In the genomic region with DNA sequence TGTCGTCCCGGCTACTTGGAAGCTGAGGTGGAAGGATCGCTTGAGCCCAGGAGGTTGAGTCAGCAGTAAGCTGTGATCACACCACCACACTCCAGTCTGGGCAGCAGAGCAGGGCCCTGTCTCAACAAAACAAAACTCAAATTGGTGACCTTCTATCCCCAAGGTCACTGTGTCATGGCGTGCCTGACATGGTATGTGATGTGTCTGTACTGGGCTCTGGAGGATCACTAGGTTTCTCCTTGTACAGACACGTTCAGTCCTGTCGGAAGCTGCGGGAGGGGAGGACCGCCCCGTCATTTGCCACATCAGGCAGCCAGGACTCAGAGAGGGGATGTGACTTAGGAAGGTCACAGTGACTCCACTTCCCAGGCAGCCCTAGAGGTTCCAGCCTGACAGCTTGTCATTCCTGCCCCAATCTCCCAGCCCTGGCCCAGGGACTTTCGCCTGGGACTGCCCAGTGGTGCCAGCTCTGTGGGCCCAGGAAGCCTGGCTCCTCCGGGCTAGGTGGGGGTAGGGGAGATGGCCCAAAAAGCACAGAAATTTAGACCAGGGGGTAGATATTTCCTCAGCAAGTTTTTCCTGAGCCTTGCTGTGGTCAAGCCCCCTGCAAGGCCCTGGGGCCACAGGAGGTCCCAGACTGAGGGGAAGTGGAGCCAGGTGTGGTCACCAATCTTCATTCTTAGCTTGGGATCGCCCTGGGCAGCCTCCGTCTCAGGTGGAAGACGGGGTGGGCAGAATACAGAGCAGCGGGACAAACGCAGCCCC, we compare ENCODE assay signal across 10 cellular contexts. TPM values are rescaled to one million over a fixed set of nuclear protein-coding genes. Genes with fewer than 3 reads are reported as not detected.
DNase-seq lines count a peak whose midpoint lies in the region; ATAC-seq, FAIRE-seq and TF ChIP-seq lines count a peak whose summit lies in the region.
"Had no signal": no experiment of that assay in that cellular context is flagged by ENCODE, and none has a peak within 500 bp of the region (broad histone marks: within the 10 kb centered on the region; RNA-seq: fewer than 3 reads in every experiment).

No MANE protein-coding gene starts in this region.

- H3K79me2 ChIP-seq in keratinocyte (ENCODE audit: control insufficient read depth, insufficient read depth, low read length), result peaks cover 29% of the 10 kb centered on the region

- peaks cover 10% of the 10 kb centered on the region for H3K36me3 Mint-ChIP-seq in activated CD4-positive, alpha-beta memory T cell treated with anti-CD3 and anti-CD28 coated beads, Interleukin-2, amount 10 ng/mL, durations not matched to agents 7 days and 5 days (ENCODE audit: low read depth)

- in situ Hi-C loops in IMR-90 (cut with MboI; ENCODE audit: low sequenced_read_pairs), result no loop called here

- H3K27me3 ChIP-seq in IMR-90 (ENCODE audit: control insufficient read depth, insufficient read depth, low read length), result no peaks in the 10 kb centered on the region
- no peaks in the 10 kb centered on the region for H3K27me3 ChIP-seq in colonic mucosa
- H3K27me3 ChIP-seq in keratinocyte (ENCODE audit: control insufficient read depth, extremely low read depth, insufficient read depth, low read length), result no peaks in the 10 kb centered on the region
- no peaks in the 10 kb centered on the region for H3K27me3 ChIP-seq in stomach
- H3K27me3 ChIP-seq: testis had no signal

- dilution Hi-C loops in IMR-90 (cut with HindIII; ENCODE audit: low sequenced_read_pairs, unreplicated experiment), result no loop called here
- dilution Hi-C loops in keratinocyte (cut with MboI; ENCODE audit: extremely low pct_ligation_motif_present, low sequenced_read_pairs), result no loop called here

- DNase-seq in IMR-90 (peak; percentile 78), colonic mucosa (no peak), keratinocyte (ENCODE audit: low read depth, low spot score) (peak; percentile 96), stomach (no peak), AG08396 (ENCODE audit: low spot score) (no peak), anterior cingulate cortex (lab: John Stamatoyannopoulos, UW) (no peak), D341Med (ENCODE audit: low spot score) (no peak)
- DNase-seq in activated CD4-positive, alpha-beta memory T cell treated with anti-CD3 and anti-CD28 coated beads, Interleukin-2, amount 10 ng/mL, durations not matched to agents 7 days and 5 days, result no peak
- DNase-seq: activated CD4-positive, alpha-beta T cell treated with anti-CD3 and anti-CD28 coated beads, Interleukin-2, amount 10 ng/mL, durations not matched to agents 24 days and 14 days; testis had no signal

- no peak overlapping the region for H3K27ac Mint-ChIP-seq in activated CD4-positive, alpha-beta memory T cell treated with anti-CD3 and anti-CD28 coated beads, Interleukin-2, amount 10 ng/mL, durations not matched to agents 7 days and 5 days
- H3K27ac Mint-ChIP-seq: activated CD4-positive, alpha-beta T cell treated with anti-CD3 and anti-CD28 coated beads, Interleukin-2, amount 10 ng/mL, durations not matched to agents 24 days and 14 days had no signal

- peak overlapping the region; percentile 67; the same call in 1 of the 2 replicates for H2BK20ac ChIP-seq in IMR-90 (ENCODE audit: low read depth, low read length)

- peak; percentile 4; the same call in 1 of the 2 replicates for ATAC-seq in IMR-90 (ENCODE audit: low read depth)

- intact Hi-C loops in IMR-90 (cut with micrococcal nuclease) (no loop called here), colonic mucosa (cut with DNase I) (no loop called here), stomach (cut with DNase I; ENCODE audit: low total_unique reads) (no loop called here)

- TF ChIP-seq RAD21 in IMR-90 (IDR thresholded peaks at IDR 0.05; ENCODE audit: low read length), result no peak

- H2BK120ac ChIP-seq in IMR-90 (ENCODE audit: low read depth, low read length), result peak overlapping the region; percentile 56

- no peak for TF ChIP-seq EP300 in stomach (IDR thresholded peaks at IDR 0.05)

- H3K9me1 ChIP-seq in IMR-90 (ENCODE audit: insufficient read depth, low read length) (peaks cover 27% of the 10 kb centered on the region), keratinocyte (ENCODE audit: control insufficient read depth, extremely low read depth, insufficient read depth, low read length) (peaks cover 5% of the 10 kb centered on the region)

- H2AFZ ChIP-seq in IMR-90 (replicated peaks; ENCODE audit: low read length, poor library complexity) (peak overlapping the region; percentile 6), keratinocyte (ENCODE audit: control insufficient read depth, low read length) (no peak overlapping the region)

- H3K9me3 Mint-ChIP-seq in activated CD4-positive, alpha-beta memory T cell treated with anti-CD3 and anti-CD28 coated beads, Interleukin-2, amount 10 ng/mL, durations not matched to agents 7 days and 5 days, result no peaks in the 10 kb centered on the region
- H3K9me3 Mint-ChIP-seq: activated CD4-positive, alpha-beta T cell treated with anti-CD3 and anti-CD28 coated beads, Interleukin-2, amount 10 ng/mL, durations not matched to agents 24 days and 14 days had no signal

- TF ChIP-seq POLR2A in IMR-90 (IDR thresholded peaks at IDR 0.05; ENCODE audit: low read depth, low read length) (no peak), stomach (IDR thresholded peaks at IDR 0.05) (no peak)

- peak overlapping the region; percentile 88 for H3K4ac ChIP-seq in IMR-90 (ENCODE audit: low read depth, low read length)

- no peak overlapping the region for H3K4me3 Mint-ChIP-seq in activated CD4-positive, alpha-beta memory T cell treated with anti-CD3 and anti-CD28 coated beads, Interleukin-2, amount 10 ng/mL, durations not matched to agents 7 days and 5 days
- H3K4me3 Mint-ChIP-seq: activated CD4-positive, alpha-beta T cell treated with anti-CD3 and anti-CD28 coated beads, Interleukin-2, amount 10 ng/mL, durations not matched to agents 24 days and 14 days had no signal

- H3K4me1 ChIP-seq in IMR-90 (ENCODE audit: control insufficient read depth, insufficient read depth, low read length), result peaks cover 56% of the 10 kb centered on the region
- H3K4me1 ChIP-seq in colonic mucosa, result peaks cover 34% of the 10 kb centered on the region
- peaks cover 68% of the 10 kb centered on the region for H3K4me1 ChIP-seq in keratinocyte (ENCODE audit: control insufficient read depth, extremely low read depth, insufficient read depth, low read length)
- H3K4me1 ChIP-seq in stomach, result peaks cover 77 to 86% (median 85%) of the 10 kb centered on the region in 4 donors

- POLR2A ChIA-PET in IMR-90 (lab: Charles Lee; ENCODE audit: unreplicated experiment), result interaction anchor here (0.5 to 0.6 kb wide), 2 partner anchors 116 to 190 kb away, joined by 3 read pairs; no protein-coding TSS in a partner anchor
- POLR2A ChIA-PET in activated CD4-positive, alpha-beta memory T cell treated with anti-CD3 and anti-CD28 coated beads, Interleukin-2, amount 10 ng/mL, durations not matched to agents 7 days and 5 days (lab: Charles Lee), result no interaction called here

- H2AK5ac ChIP-seq in IMR-90 (ENCODE audit: low read depth, low read length), result peak overlapping the region; percentile 92

- 0 out of 2 replicates have a peak overlapping the region, but pooled peaks have one; percentile 1 for H3K9ac ChIP-seq in IMR-90 (ENCODE audit: low read depth, low read length)
- H3K9ac ChIP-seq in colonic mucosa (ENCODE audit: low read depth in 2 of 2, low read length in 2 of 2), result peak overlapping the region; percentile 30 to 87
- H3K9ac ChIP-seq in keratinocyte (ENCODE audit: control insufficient read depth, extremely low read depth, insufficient read depth, low read length), result peak overlapping the region; percentile 51

- H4K5ac ChIP-seq in IMR-90 (ENCODE audit: low read depth, low read length), result peak overlapping the region; percentile 13; the same call in 1 of the 2 replicates

- no peak overlapping the region for H3K56ac ChIP-seq in IMR-90 (ENCODE audit: extremely low read depth, insufficient read depth, low read length)

- H3K4me3 ChIP-seq in IMR-90 (ENCODE audit: insufficient read depth, low read depth, low read length) (no peak overlapping the region), colonic mucosa (no peak overlapping the region), keratinocyte (ENCODE audit: control insufficient read depth in 2 of 3, extremely low read depth in 1 of 3, insufficient read depth in 2 of 3, low read depth in 1 of 3, low read length in 3 of 3) (no peak overlapping the region), stomach (peak overlapping the region in 1 of 4 donors; percentile 13)
- H3K4me3 ChIP-seq: testis had no signal

- H3K36me3 ChIP-seq in IMR-90 (ENCODE audit: control insufficient read depth, insufficient read depth, low read length), result peaks cover 13% of the 10 kb centered on the region
- H3K36me3 ChIP-seq in colonic mucosa, result no peaks in the 10 kb centered on the region
- H3K36me3 ChIP-seq in keratinocyte (ENCODE audit: control insufficient read depth in 2 of 2, extremely low read depth in 1 of 2, insufficient read depth in 2 of 2, low read length in 2 of 2), result peaks cover 4 to 9% of the 10 kb centered on the region in 2 experiments
- H3K36me3 ChIP-seq in stomach, result peaks cover 5 to 23% (median 12%) of the 10 kb centered on the region in 4 donors

- peaks cover 34 to 81% of the 10 kb centered on the region in 2 experiments for H3K79me1 ChIP-seq in IMR-90 (ENCODE audit: low read depth in 1 of 2, low read length in 2 of 2)

- H3K23ac ChIP-seq in IMR-90 (ENCODE audit: low read depth, low read length), result peak overlapping the region; percentile 62

- CTCF ChIA-PET in IMR-90 (lab: Yijun Ruan, JAX), result interaction anchor here (0.6 kb wide), 1 partner anchor 252 kb away, joined by 3 read pairs; no protein-coding TSS in a partner anchor
- CTCF ChIA-PET in activated CD4-positive, alpha-beta memory T cell treated with anti-CD3 and anti-CD28 coated beads, Interleukin-2, amount 10 ng/mL, durations not matched to agents 7 days and 5 days (lab: Charles Lee), result no interaction called here

- H3K14ac ChIP-seq in IMR-90 (replicated peaks; ENCODE audit: low read depth, low read length), result peak overlapping the region; percentile 73

- H4K20me1 ChIP-seq in IMR-90 (ENCODE audit: insufficient read depth, low read length), result peaks cover 50% of the 10 kb centered on the region
- no peaks in the 10 kb centered on the region for H4K20me1 ChIP-seq in keratinocyte (ENCODE audit: control insufficient read depth, extremely low read depth, insufficient read depth, low read length)

- H3K4me2 ChIP-seq in IMR-90 (ENCODE audit: low read depth, low read length), result peak overlapping the region; percentile 55
- H3K4me2 ChIP-seq in keratinocyte (ENCODE audit: control insufficient read depth, extremely low read depth, insufficient read depth, low read depth, low read length), result peak overlapping the region; percentile 79

- H2AK9ac ChIP-seq in IMR-90 (replicated peaks; ENCODE audit: low read depth, low read length, poor library complexity), result peak overlapping the region; percentile 73

- H2BK5ac ChIP-seq in IMR-90 (ENCODE audit: low read depth, low read length, poor library complexity, severe bottlenecking), result peak overlapping the region; percentile 64

- H4K8ac ChIP-seq in IMR-90 (ENCODE audit: low read depth in 2 of 2, low read length in 2 of 2), result peak overlapping the region in 1 of 2 experiments; percentile 69; a peak in 1 of 4 replicates

- H3K27me3 Mint-ChIP-seq in activated CD4-positive, alpha-beta memory T cell treated with anti-CD3 and anti-CD28 coated beads, Interleukin-2, amount 10 ng/mL, durations not matched to agents 7 days and 5 days, result no peaks in the 10 kb centered on the region
- H3K27me3 Mint-ChIP-seq: activated CD4-positive, alpha-beta T cell treated with anti-CD3 and anti-CD28 coated beads, Interleukin-2, amount 10 ng/mL, durations not matched to agents 24 days and 14 days had no signal

- H3K18ac ChIP-seq in IMR-90 (ENCODE audit: low read depth, low read length), result peak overlapping the region; percentile 26; the same call in 1 of the 2 replicates

- H2BK15ac ChIP-seq in IMR-90 (ENCODE audit: low read depth, low read length), result 0 out of 3 replicates have a peak overlapping the region, but pooled peaks have one; percentile 6

- TF ChIP-seq CTCF in IMR-90 (conservative IDR thresholded peaks at IDR 0.05; ENCODE audit: low read depth, low read length) (no peak), colonic mucosa (IDR thresholded peaks at IDR 0.05) (no peak), keratinocyte (optimal IDR thresholded peaks at IDR 0.05 in 1 of 3, IDR thresholded peaks at IDR 0.05 in 1 of 3, conservative IDR thresholded peaks at IDR 0.05 in 1 of 3; ENCODE audit: extremely low read depth in 1 of 3, insufficient read depth in 2 of 3, low read length in 3 of 3) (no peak), stomach (IDR thresholded peaks at IDR 0.05) (no peak)

- no CpG with 5 or more reads among the region's 16 CpGs for WGBS in IMR-90 (ENCODE audit: extremely low coverage in 2 of 2, insufficient read length in 1 of 2), 2 experiments
- 65 to 72% (median 68%) methylated on average over 13 to 16 of the region's 16 CpGs for WGBS in stomach, 5 donors

- peaks cover 36% of the 10 kb centered on the region for H3K4me1 Mint-ChIP-seq in activated CD4-positive, alpha-beta memory T cell treated with anti-CD3 and anti-CD28 coated beads, Interleukin-2, amount 10 ng/mL, durations not matched to agents 7 days and 5 days

- FAIRE-seq in keratinocyte (lab: Jason Lieb, UNC), result peak; percentile 98

- peak overlapping the region; percentile 62 for H4K91ac ChIP-seq in IMR-90 (ENCODE audit: insufficient read depth, low read depth, low read length)

- H3K9me3 ChIP-seq in IMR-90 (ENCODE audit: control insufficient read depth, insufficient read depth, low read length) (no peaks in the 10 kb centered on the region), colonic mucosa (no peaks in the 10 kb centered on the region), keratinocyte (ENCODE audit: control insufficient read depth, low read depth, low read length) (no peaks in the 10 kb centered on the region), stomach (no peaks in the 10 kb centered on the region)
- H3K9me3 ChIP-seq: testis had no signal

- BruUV-seq in IMR-90 (replicated peaks; lab: Mats Ljungman, UMichigan), result TSS peak; percentile 48

- H3K27ac ChIP-seq in IMR-90 (ENCODE audit: insufficient read depth, low read length), result peak overlapping the region; percentile 42
- no peak overlapping the region for H3K27ac ChIP-seq in colonic mucosa
- H3K27ac ChIP-seq in keratinocyte (ENCODE audit: control insufficient read depth, insufficient read depth, low read length), result peak overlapping the region; percentile 77
- peak overlapping the region; percentile 84 to 97 (median 95) for H3K27ac ChIP-seq in stomach

RNA-seq across cellular contexts. Expression of a gene that starts 53.2 kb away (rescaled TPM):
- 46.4 and 47.5 TPM in 2 replicates for total RNA-seq in IMR-90 (2012; rRNA removed)
- 65.5 and 69.8 TPM in 2 replicates for polyA plus RNA-seq in IMR-90 (2012; rRNA removed)
- 66.8 and 79.6 TPM in 2 replicates for polyA plus RNA-seq in IMR-90 (2012; cell fraction: cytosol; rRNA removed)
- 42.7 and 68.1 TPM in 2 replicates for polyA plus RNA-seq in IMR-90 (2012; cell fraction: nucleus; rRNA removed; ENCODE audit: low replicate concordance)
- 10 to 100 TPM; 69.5 to 75.7 TPM for total RNA-seq in colonic mucosa
- polyA plus RNA-seq in keratinocyte, result 13.9 to 24.8 TPM (median 22.2 TPM) in 3 replicates
- polyA plus RNA-seq in keratinocyte (2011; ENCODE audit: low read depth), result 13.4 TPM
- polyA plus RNA-seq in keratinocyte (2011; cell fraction: cytosol; rRNA removed), result 26.8 and 39.1 TPM in 2 replicates
- 30.6 and 44.1 TPM in 2 replicates for polyA plus RNA-seq in keratinocyte (2011; cell fraction: nucleus; rRNA removed)
- polyA plus RNA-seq in keratinocyte (2012; ENCODE audit: low replicate concordance), result 15.5 and 38.7 TPM in 2 replicates
- polyA minus RNA-seq in keratinocyte, result 50.2 to 63.3 TPM (median 53.9 TPM) in 3 replicates
- polyA minus RNA-seq in keratinocyte (2011; cell fraction: cytosol; rRNA and poly(A)+ RNA removed), result 34.1 TPM
- 32.4 and 33.1 TPM in 2 replicates for polyA minus RNA-seq in keratinocyte (2011; cell fraction: nucleus; rRNA and poly(A)+ RNA removed)
- total RNA-seq in stomach, result 100 to 1,000 TPM in 2 of 5 donors, 10 to 100 TPM in 3; 70.0 to 355 (median 90.6) TPM
- 10 to 100 TPM; 30.6 to 87.8 (median 70.2) TPM for polyA plus RNA-seq in stomach
- 10 to 100 TPM; 40.9 to 42.7 TPM for total RNA-seq in activated CD4-positive, alpha-beta memory T cell treated with anti-CD3 and anti-CD28 coated beads, Interleukin-2, amount 10 ng/mL, durations not matched to agents 7 days and 5 days

RNA-seq across cellular contexts. Expression of a gene that starts 57.7 kb away (rescaled TPM):
- total RNA-seq in IMR-90 (2012; rRNA removed), result 25.6 and 32.3 TPM in 2 replicates
- 20.6 and 26.2 TPM in 2 replicates for polyA plus RNA-seq in IMR-90 (2012; rRNA removed)
- polyA plus RNA-seq in IMR-90 (2012; cell fraction: cytosol; rRNA removed), result 18.9 and 29.8 TPM in 2 replicates
- polyA plus RNA-seq in IMR-90 (2012; cell fraction: nucleus; rRNA removed; ENCODE audit: low replicate concordance), result 15.8 and 38.2 TPM in 2 replicates
- 10 to 100 TPM; 13.0 to 23.5 TPM for total RNA-seq in colonic mucosa
- 8.2 to 8.5 TPM (median 8.4 TPM) in 3 replicates for polyA plus RNA-seq in keratinocyte
- 9.2 TPM for polyA plus RNA-seq in keratinocyte (2011; ENCODE audit: low read depth)
- 6.1 and 12.1 TPM in 2 replicates for polyA plus RNA-seq in keratinocyte (2011; cell fraction: cytosol; rRNA removed)
- polyA plus RNA-seq in keratinocyte (2011; cell fraction: nucleus; rRNA removed), result 6.6 and 8.2 TPM in 2 replicates
- polyA plus RNA-seq in keratinocyte (2012; ENCODE audit: low replicate concordance), result 8.4 and 13.9 TPM in 2 replicates
- polyA minus RNA-seq in keratinocyte, result 6.7 to 11.5 TPM (median 9.6 TPM) in 3 replicates
- 28.4 TPM for polyA minus RNA-seq in keratinocyte (2011; cell fraction: cytosol; rRNA and poly(A)+ RNA removed)
- polyA minus RNA-seq in keratinocyte (2011; cell fraction: nucleus; rRNA and poly(A)+ RNA removed), result 3.2 and 4.5 TPM in 2 replicates
- 100 to 1,000 TPM in 2 of 5 donors, 10 to 100 TPM in 1, under 1 TPM in 1, not detected in 1; 0.45 to 158 (median 60.4) TPM for total RNA-seq in stomach
- 10 to 100 TPM; 18.2 to 27.2 (median 23.4) TPM for polyA plus RNA-seq in stomach
- 10 to 100 TPM; 13.2 to 14.1 TPM for total RNA-seq in activated CD4-positive, alpha-beta memory T cell treated with anti-CD3 and anti-CD28 coated beads, Interleukin-2, amount 10 ng/mL, durations not matched to agents 7 days and 5 days

Comparison
In these comparisons a context has a peak if more than half of its experiments do, and no peak if none do; other contexts are left out.
1. DNase-seq: peak in IMR-90 (single experiment) and keratinocyte (single experiment); none in colonic mucosa (single experiment), stomach (single experiment), AG08396 (single experiment), anterior cingulate cortex (0 of 58), activated CD4-positive, alpha-beta memory T cell treated with anti-CD3 and anti-CD28 coated beads, Interleukin-2, amount 10 ng/mL, durations not matched to agents 7 days and 5 days (single experiment) and D341Med (single experiment).
2. H3K9ac ChIP-seq: peak in every context shown above with its lines; median percentile 58 in colonic mucosa; 51 in keratinocyte; 1 in IMR-90.